In the genomic region with DNA sequence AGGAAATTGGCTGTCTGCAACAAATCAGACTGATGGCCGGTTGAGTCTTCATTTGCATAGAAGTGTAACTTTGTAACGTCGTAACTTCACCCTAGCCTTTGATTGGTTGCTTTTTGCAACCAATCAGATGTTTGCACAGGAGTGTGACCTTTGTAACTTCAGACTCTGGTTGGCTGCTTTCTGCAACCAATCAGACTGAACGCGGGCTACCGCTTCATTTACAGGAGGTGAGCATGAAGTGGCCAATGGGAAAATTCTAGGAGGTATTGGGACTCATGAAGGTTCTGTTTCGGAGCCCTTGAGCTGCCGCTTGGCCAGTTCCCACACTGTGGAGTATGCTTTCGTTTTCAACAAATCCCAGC, we compare ENCODE assay signal across 8 cellular contexts. TPM values are rescaled to one million over a fixed set of nuclear protein-coding genes. Genes with fewer than 3 reads are reported as not detected.
DNase-seq lines count a peak whose midpoint lies in the region; ATAC-seq and TF ChIP-seq lines count a peak whose summit lies in the region.

No MANE protein-coding gene starts in this region.

- no peaks in the 10 kb centered on the region for H3K27me3 Mint-ChIP-seq in activated CD8-positive, alpha-beta T cell treated with anti-CD3 and anti-CD28 coated beads for 36 hours
- H3K27me3 Mint-ChIP-seq in naive thymus-derived CD4-positive, alpha-beta T cell: peaks cover 0 to 2% (median 0%) of the 10 kb centered on the region in 5 donors

- peaks cover 29 to 38% (median 36%) of the 10 kb centered on the region in 11 experiments for H3K36me3 ChIP-seq in BLaER1 treated with 17β-estradiol and CSF1 and Interleukin-3, amounts not matched to agents 10 nM and 100 nM
- peaks cover 0 to 16% (median 0%) of the 10 kb centered on the region in 3 experiments for H3K36me3 ChIP-seq in naive thymus-derived CD4-positive, alpha-beta T cell (ENCODE audit: control insufficient read depth in 2 of 3, insufficient read depth in 3 of 3, low read length in 3 of 3)
- peaks cover 0 to 1% of the 10 kb centered on the region in 2 donors for H3K36me3 ChIP-seq in thyroid gland

- H3K4me2 ChIP-seq in BLaER1 treated with 17β-estradiol and CSF1 and Interleukin-3, amounts not matched to agents 10 nM and 100 nM: peak overlapping the region; percentile 50 to 85 (median 75)

- DNase-seq in NCI-H460 (ENCODE audit: extremely low read depth, low read depth) (peak; percentile 55), fibroblast of mammary gland (ENCODE audit: low read depth) (peak; percentile 82), thyroid gland (peak; percentile 62 to 63)
- peak; percentile 76 for DNase-seq in activated CD8-positive, alpha-beta T cell treated with anti-CD3 and anti-CD28 coated beads for 36 hours
- peak in 1 of 9 donors; percentile 27 for DNase-seq in naive thymus-derived CD4-positive, alpha-beta T cell

- peak overlapping the region; percentile 74 to 96 (median 91) for H3K9ac ChIP-seq in BLaER1 treated with 17β-estradiol and CSF1 and Interleukin-3, amounts not matched to agents 10 nM and 100 nM

- H4K20me1 ChIP-seq in BLaER1 treated with 17β-estradiol and CSF1 and Interleukin-3, amounts not matched to agents 10 nM and 100 nM: no peaks in the 10 kb centered on the region

- H3K4me1 Mint-ChIP-seq in activated CD8-positive, alpha-beta T cell treated with anti-CD3 and anti-CD28 coated beads for 36 hours (ENCODE audit: low read depth): peaks cover 26% of the 10 kb centered on the region
- H3K4me1 Mint-ChIP-seq in naive thymus-derived CD4-positive, alpha-beta T cell: peaks cover 6 to 46% (median 29%) of the 10 kb centered on the region in 7 donors

- H3K9me3 Mint-ChIP-seq in activated CD8-positive, alpha-beta T cell treated with anti-CD3 and anti-CD28 coated beads for 36 hours: peaks cover 28% of the 10 kb centered on the region
- peaks cover 0 to 80% (median 45%) of the 10 kb centered on the region in 11 donors for H3K9me3 Mint-ChIP-seq in naive thymus-derived CD4-positive, alpha-beta T cell

- ATAC-seq in GM18907 (IDR thresholded peaks at IDR 0.05; ENCODE audit: unreplicated experiment): peak; percentile 40
- peak; percentile 26 for ATAC-seq in HG03139 (IDR thresholded peaks at IDR 0.05; ENCODE audit: unreplicated experiment)
- peak; percentile 56 for ATAC-seq in activated CD8-positive, alpha-beta T cell treated with anti-CD3 and anti-CD28 coated beads for 36 hours
- peak; percentile 39 for ATAC-seq in naive thymus-derived CD4-positive, alpha-beta T cell

- H3K9me3 ChIP-seq in BLaER1 treated with 17β-estradiol and CSF1 and Interleukin-3, amounts not matched to agents 10 nM and 100 nM (replicated peaks in 1 of 11): peaks cover 53 to 67% (median 56%) of the 10 kb centered on the region in 11 experiments
- peaks cover 0 to 26% (median 2%) of the 10 kb centered on the region in 3 experiments for H3K9me3 ChIP-seq in naive thymus-derived CD4-positive, alpha-beta T cell (ENCODE audit: control insufficient read depth in 2 of 3, low read length in 3 of 3)
- H3K9me3 ChIP-seq in thyroid gland: no peaks in the 10 kb centered on the region

- H3K4me1 ChIP-seq in BLaER1 treated with 17β-estradiol and CSF1 and Interleukin-3, amounts not matched to agents 10 nM and 100 nM: peaks cover 7 to 19% (median 13%) of the 10 kb centered on the region in 10 experiments; a peak in 17 of 20 replicates
- H3K4me1 ChIP-seq in naive thymus-derived CD4-positive, alpha-beta T cell (ENCODE audit: control insufficient read depth in 2 of 2, insufficient read depth in 2 of 2, low read length in 2 of 2): peaks cover 0 to 10% of the 10 kb centered on the region in 2 donors
- peaks cover 0 to 12% of the 10 kb centered on the region in 2 donors for H3K4me1 ChIP-seq in thyroid gland

- H3K27ac Mint-ChIP-seq in activated CD8-positive, alpha-beta T cell treated with anti-CD3 and anti-CD28 coated beads for 36 hours: peak overlapping the region; percentile 97
- H3K27ac Mint-ChIP-seq in naive thymus-derived CD4-positive, alpha-beta T cell: peak overlapping the region; percentile 91 to 97 (median 93)

- no peak for TF ChIP-seq POLR2A in thyroid gland (IDR thresholded peaks at IDR 0.05)

- WGBS in thyroid gland, 2 donors: 3 to 4% methylated on average over 9 of the region's 9 CpGs

- POLR2A ChIA-PET in activated CD8-positive, alpha-beta T cell treated with anti-CD3 and anti-CD28 coated beads for 36 hours (lab: Charles Lee): interaction anchor here (0.9 to 1.2 kb wide), 3 partner anchors 10 to 259 kb away, joined by 3 read pairs; no protein-coding TSS in a partner anchor
- POLR2A ChIA-PET in naive thymus-derived CD4-positive, alpha-beta T cell (lab: Charles Lee): interaction anchor here (0.7 to 2.3 kb wide), 8 partner anchors 10 to 443 kb away, joined by 3 to 35 read pairs (median 3); a partner anchor contains a TSS

- peak overlapping the region; percentile 76 to 94 (median 88); a peak in 21 of 22 replicates for H3K27ac ChIP-seq in BLaER1 treated with 17β-estradiol and CSF1 and Interleukin-3, amounts not matched to agents 10 nM and 100 nM
- peak overlapping the region; percentile 85 for H3K27ac ChIP-seq in naive thymus-derived CD4-positive, alpha-beta T cell (ENCODE audit: low read depth, low read length)
- peak overlapping the region; percentile 76 to 85 (median 84) for H3K27ac ChIP-seq in thyroid gland

- CTCF ChIA-PET in activated CD8-positive, alpha-beta T cell treated with anti-CD3 and anti-CD28 coated beads for 36 hours (lab: Charles Lee): interaction anchor here (1.6 to 2.8 kb wide), 2 partner anchors 13 to 118 kb away, joined by 4 to 14 read pairs; a partner anchor contains a TSS
- CTCF ChIA-PET in naive thymus-derived CD4-positive, alpha-beta T cell (lab: Charles Lee): interaction anchor here (1.1 to 1.2 kb wide), 2 partner anchors 13 to 119 kb away, joined by 3 read pairs; no protein-coding TSS in a partner anchor

- intact Hi-C loops in activated CD8-positive, alpha-beta T cell treated with anti-CD3 and anti-CD28 coated beads for 36 hours (cut with micrococcal nuclease): no loop called here
- intact Hi-C loops in naive thymus-derived CD4-positive, alpha-beta T cell (cut with micrococcal nuclease): loop anchor here in 1 of 2 donors (5.0 kb wide), 2 partner anchors 259 to 491 kb away; a partner anchor contains a TSS
- intact Hi-C loops in thyroid gland (cut with DNase I): loop anchor here (10.0 kb wide), 1 partner anchor 471 kb away; no protein-coding TSS in a partner anchor

- peak overlapping the region; percentile 91 for H3K4me3 Mint-ChIP-seq in activated CD8-positive, alpha-beta T cell treated with anti-CD3 and anti-CD28 coated beads for 36 hours
- H3K4me3 Mint-ChIP-seq in naive thymus-derived CD4-positive, alpha-beta T cell: peak overlapping the region; percentile 92 to 99 (median 95)

- H3K36me3 Mint-ChIP-seq in activated CD8-positive, alpha-beta T cell treated with anti-CD3 and anti-CD28 coated beads for 36 hours (ENCODE audit: low read depth): peaks cover 38% of the 10 kb centered on the region
- H3K36me3 Mint-ChIP-seq in naive thymus-derived CD4-positive, alpha-beta T cell: peaks cover 7 to 49% (median 42%) of the 10 kb centered on the region in 5 donors

- no peak for TF ChIP-seq CTCF in activated CD8-positive, alpha-beta T cell treated with anti-CD3 and anti-CD28 coated beads for 36 hours (IDR thresholded peaks at IDR 0.05)
- TF ChIP-seq CTCF in fibroblast of mammary gland (conservative IDR thresholded peaks at IDR 0.05; ENCODE audit: control insufficient read depth, insufficient read depth, low read depth, low read length): no peak
- no peak for TF ChIP-seq CTCF in thyroid gland (IDR thresholded peaks at IDR 0.05)

- peak overlapping the region; percentile 72 to 89 (median 80) for H3K4me3 ChIP-seq in BLaER1 treated with 17β-estradiol and CSF1 and Interleukin-3, amounts not matched to agents 10 nM and 100 nM
- H3K4me3 ChIP-seq in fibroblast of mammary gland (ENCODE audit: control insufficient read depth, low read depth, low read length) (peak overlapping the region; percentile 65), thyroid gland (replicated peaks in 1 of 3) (peak overlapping the region; percentile 57 to 68 (median 58))
- H3K4me3 ChIP-seq in naive thymus-derived CD4-positive, alpha-beta T cell (ENCODE audit: low read length): peak overlapping the region; percentile 74

- no peaks in the 10 kb centered on the region for H3K27me3 ChIP-seq in BLaER1 treated with 17β-estradiol and CSF1 and Interleukin-3, amounts not matched to agents 10 nM and 100 nM
- no peaks in the 10 kb centered on the region for H3K27me3 ChIP-seq in naive thymus-derived CD4-positive, alpha-beta T cell (ENCODE audit: control insufficient read depth in 2 of 2, insufficient read depth in 2 of 2, low read length in 2 of 2)
- no peaks in the 10 kb centered on the region for H3K27me3 ChIP-seq in thyroid gland

RNA-seq across cellular contexts. Expression of a gene that starts 0.4 kb away (rescaled TPM):
- 18.6 and 23.7 TPM in 2 replicates for total RNA-seq in NCI-H460 (2014; rRNA removed; shearing (Covaris generic))
- polyA plus RNA-seq in NCI-H460 (2014; cell fraction: nucleus; rRNA removed): 7.3 and 43.4 TPM in 2 replicates
- 10 to 100 TPM; 12.9 to 15.8 TPM for total RNA-seq in activated CD8-positive, alpha-beta T cell treated with anti-CD3 and anti-CD28 coated beads for 36 hours
- 10 to 100 TPM in 4 of 5 experiments, 1 to 10 TPM in 1; 9.1 to 58.2 (median 16.5) TPM for total RNA-seq in naive thymus-derived CD4-positive, alpha-beta T cell
- 10 to 100 TPM; 52.2 to 56.2 TPM for polyA plus RNA-seq in naive thymus-derived CD4-positive, alpha-beta T cell
- 10 to 100 TPM; 20.6 to 55.8 (median 29.1) TPM for total RNA-seq in thyroid gland

RNA-seq across cellular contexts. Expression of a gene that starts 13.9 kb away (rescaled TPM):
- total RNA-seq in NCI-H460 (2014; rRNA removed; shearing (Covaris generic)): 6.0 and 6.9 TPM in 2 replicates
- polyA plus RNA-seq in NCI-H460 (2014; cell fraction: nucleus; rRNA removed): 0.53 and 4.5 TPM in 2 replicates
- 1 to 10 TPM; 5.2 to 6.3 TPM for total RNA-seq in activated CD8-positive, alpha-beta T cell treated with anti-CD3 and anti-CD28 coated beads for 36 hours
- total RNA-seq in naive thymus-derived CD4-positive, alpha-beta T cell: 10 to 100 TPM in 4 of 5 experiments, 1 to 10 TPM in 1; 9.1 to 19.1 (median 15.5) TPM
- polyA plus RNA-seq in naive thymus-derived CD4-positive, alpha-beta T cell: 10 to 100 TPM in 1 of 2 donors, 1 to 10 TPM in 1; 9.8 to 28.5 TPM
- 10 to 100 TPM; 11.6 to 17.4 (median 13.8) TPM for total RNA-seq in thyroid gland

RNA-seq across cellular contexts. Expression of a gene that starts 39.3 kb away (rescaled TPM):
- 3.7 and 5.7 TPM in 2 replicates for total RNA-seq in NCI-H460 (2014; rRNA removed; shearing (Covaris generic))
- polyA plus RNA-seq in NCI-H460 (2014; cell fraction: nucleus; rRNA removed): 3.5 and 4.1 TPM in 2 replicates
- total RNA-seq in activated CD8-positive, alpha-beta T cell treated with anti-CD3 and anti-CD28 coated beads for 36 hours: 1 to 10 TPM; 1.6 to 1.9 TPM
- 1 to 10 TPM in 3 of 5 experiments, under 1 TPM in 2; 0.21 to 4.3 (median 1.1) TPM for total RNA-seq in naive thymus-derived CD4-positive, alpha-beta T cell
- 1 to 10 TPM in 1 of 2 donors, under 1 TPM in 1; 0.73 to 1.2 TPM for polyA plus RNA-seq in naive thymus-derived CD4-positive, alpha-beta T cell
- total RNA-seq in thyroid gland: 1 to 10 TPM in 3 of 4 donors, under 1 TPM in 1; 0.68 to 5.2 (median 4.4) TPM
